ENCODE assay signal across 18 cellular contexts in the genomic region with DNA sequence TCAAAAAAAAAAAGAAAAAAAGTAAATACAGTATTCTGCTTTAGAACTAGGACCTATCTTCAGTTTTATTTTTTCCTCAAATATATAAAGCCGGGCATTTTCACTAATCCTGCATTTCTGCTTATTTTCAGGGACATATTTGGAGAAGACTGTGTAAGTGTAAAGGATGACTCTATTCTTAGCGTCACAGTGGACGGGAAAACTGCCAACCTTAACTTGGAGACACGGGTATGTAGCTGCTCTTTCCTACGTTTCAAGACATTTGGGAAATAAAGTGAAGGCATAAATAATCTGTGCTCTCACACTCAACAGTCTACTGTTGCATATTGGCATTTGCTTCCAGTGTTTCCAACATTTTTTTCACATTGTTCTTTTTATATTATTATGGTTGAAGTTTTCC.
"Had no signal": no experiment of that assay in that cellular context is flagged by ENCODE, and none has a peak within 500 bp of the region (broad histone marks: within the 10 kb centered on the region; RNA-seq: fewer than 3 reads in every experiment).

No MANE protein-coding gene starts in this region.

- H3K27ac Mint-ChIP-seq: IgD-negative memory B cell had no signal

- DNase-seq: Kasumi-1, MM.1S, NCI-H1092 treated with DMSO at 0.1 percent for 48 hours, NCI-H1436, NCI-H187, NCI-H2029, NCI-H2081 treated with DMSO at 0.1 percent for 48 hours, NCI-H2171, NCI-H226, NCI-H446, NCI-H510A, NCI-H524 treated with DMSO at 0.1 percent for 48 hours, NCI-H774, Right ventricle myocardium superior, RPMI8226, SIG-M5 had no signal

- H3K9me3 Mint-ChIP-seq: IgD-negative memory B cell had no signal

- H3K27me3 Mint-ChIP-seq: IgD-negative memory B cell had no signal

- ATAC-seq: K562 had no signal
